8 cellular contexts compared by ENCODE assay signal in the genomic region with DNA sequence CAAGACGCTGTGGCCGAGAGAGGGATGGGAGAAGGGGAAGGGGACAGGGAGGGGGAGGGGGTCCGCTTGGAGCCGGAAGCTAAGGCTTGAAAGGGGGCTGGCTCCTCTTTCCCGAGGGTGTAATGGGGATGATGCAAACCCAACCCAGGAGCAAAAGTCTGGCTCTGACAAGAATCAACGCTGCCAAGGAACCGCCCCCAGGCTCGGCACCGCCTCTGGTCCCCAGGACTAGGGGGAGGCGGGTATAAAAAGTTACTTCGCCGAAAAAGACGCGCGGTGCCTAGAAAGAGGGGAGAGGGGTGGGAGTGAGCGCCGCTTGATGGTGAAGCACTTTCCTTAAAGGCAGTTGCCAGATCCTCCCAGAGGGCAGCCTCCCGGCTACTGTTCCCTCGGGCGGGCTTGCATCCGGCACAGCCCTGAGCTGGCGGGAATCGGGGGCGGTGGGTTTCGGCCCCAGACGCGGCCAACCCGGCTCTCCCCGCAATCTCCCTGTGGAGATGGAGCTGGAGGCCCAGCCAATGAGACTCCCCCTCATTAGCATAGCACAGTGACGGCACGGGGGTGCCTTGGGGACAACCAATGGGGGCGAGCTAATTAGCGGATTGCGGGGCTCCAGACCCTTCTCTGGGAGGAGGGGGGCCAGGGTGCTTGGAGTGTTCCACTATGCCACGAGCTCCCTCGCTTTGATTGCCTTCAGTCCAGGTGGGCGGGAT. TPM values are rescaled to one million over a fixed set of nuclear protein-coding genes. Genes with fewer than 3 reads are reported as not detected.
DNase-seq lines count a peak whose midpoint lies in the region; ATAC-seq, FAIRE-seq and TF ChIP-seq lines count a peak whose summit lies in the region.

A gene (minus strand): TSS at position 40 of the 713 bp plus-strand sequence. CDS start 131 bp downstream, outside the sequence.

- H3K4me3 Mint-ChIP-seq in T-cell = peak within 1 kb of the TSS; percentile 44 to 56 (median 48)

- ATAC-seq in T-cell (replicated peaks in 1 of 4) = peak in 3 of 4 experiments; percentile 19 to 48 (median 38)
- ATAC-seq in HG03025 (IDR thresholded peaks at IDR 0.05; ENCODE audit: low FRiP score, unreplicated experiment) = no peak

- peak; percentile 32 for TF ChIP-seq CTCF in D721Med (IDR thresholded peaks at IDR 0.05; ENCODE audit: insufficient read depth, missing control alignments)

- DNase-seq in D721Med (ENCODE audit: insufficient read length, low spot score) (peak; percentile 36), T-cell (no peak), fibroblast of gingiva (ENCODE audit: low read depth) (peak; percentile 41), urothelium cell line (ENCODE audit: low spot score) (peak; percentile 28)
- no peak for DNase-seq in activated CD4-positive, CD25-positive, alpha-beta regulatory T cell treated with anti-CD3 and anti-CD28 coated beads, Interleukin-2, amount 50 U/mL, for 72 hours

- WGBS in HUES64 = under 1% methylated on average over 37 of the region's 37 CpGs

- H3K27ac ChIP-seq in HUES64 (ENCODE audit: low read depth, low read length) (peak within 1 kb of the TSS; percentile 98), mucosa of rectum (ENCODE audit: low read depth in 2 of 2, low read length in 2 of 2) (peak within 1 kb of the TSS; percentile 25 to 48)

- H3K27me3 Mint-ChIP-seq in T-cell = peaks cover 36 to 46% of the 10 kb centered on the region in 2 donors

- H3K36me3 ChIP-seq in HUES64 (ENCODE audit: insufficient read depth, low read length) = peaks cover under 1% of the 10 kb centered on the region; the same call in 1 of the 2 replicates
- H3K36me3 ChIP-seq in mucosa of rectum (ENCODE audit: control insufficient read depth in 2 of 2, insufficient read depth in 2 of 2, low read length in 2 of 2) = no peaks in the 10 kb centered on the region

- FAIRE-seq in D721Med (lab: Jason Lieb, UNC) (no peak), urothelium cell line (lab: Jason Lieb, UNC) (no peak)

- no peak within 1 kb of the TSS for H3K27ac Mint-ChIP-seq in T-cell

- H3K4me1 ChIP-seq in HUES64 (ENCODE audit: insufficient read depth, low read length) (peaks cover 41% of the 10 kb centered on the region), mucosa of rectum (ENCODE audit: control insufficient read depth in 2 of 2, insufficient read depth in 2 of 2, low read length in 2 of 2) (no peaks in the 10 kb centered on the region)

- CTCF ChIA-PET in T-cell (lab: Charles Lee) = no interaction called here

- no peaks in the 10 kb centered on the region for H3K9me3 Mint-ChIP-seq in T-cell

- H3K4me1 Mint-ChIP-seq in T-cell = peaks cover 0 to 6% (median 4%) of the 10 kb centered on the region in 3 donors

- H3K4me3 ChIP-seq in HUES64 (ENCODE audit: low read length) = peak within 1 kb of the TSS; percentile 88
- H3K4me3 ChIP-seq in mucosa of rectum (ENCODE audit: low read length in 2 of 2) = peak within 1 kb of the TSS; percentile 64 to 68

- H3K36me3 Mint-ChIP-seq in T-cell = no peaks in the 10 kb centered on the region

- H3K9ac ChIP-seq in HUES64 (ENCODE audit: low read depth, low read length) (peak within 1 kb of the TSS; percentile 88), mucosa of rectum (ENCODE audit: low read depth in 1 of 2, low read length in 2 of 2) (peak within 1 kb of the TSS in 1 of 2 donors; percentile 57)

- H3K27me3 ChIP-seq in HUES64 (ENCODE audit: insufficient read depth, low read length) (no peaks in the 10 kb centered on the region), mucosa of rectum (ENCODE audit: control insufficient read depth in 2 of 2, insufficient read depth in 2 of 2, low read length in 2 of 2) (no peaks in the 10 kb centered on the region)

- POLR2A ChIA-PET in T-cell (lab: Charles Lee) = no interaction called here

- no peaks in the 10 kb centered on the region for H3K9me3 ChIP-seq in HUES64 (ENCODE audit: insufficient read depth, low read depth, low read length)
- no peaks in the 10 kb centered on the region for H3K9me3 ChIP-seq in mucosa of rectum (ENCODE audit: control insufficient read depth in 2 of 2, low read length in 2 of 2)

RNA-seq across cellular contexts. Expression of the gene that starts here (rescaled TPM):
- 3.5 TPM for polyA plus RNA-seq in HUES64 (2013, experiment 1 of 2)
- polyA plus RNA-seq in HUES64 (2013, experiment 2 of 2) = 4.6 TPM
- under 1 TPM in 1 of 5 donors, not detected in 4; 0.07 TPM for total RNA-seq in T-cell

Comparison
In these comparisons a context has a peak if more than half of its experiments do, and no peak if none do; other contexts are left out.
1. Peak in ATAC-seq in T-cell; RNA of the gene not detected or under 1 TPM.
2. DNase-seq: peak in D721Med (single experiment), fibroblast of gingiva (single experiment) and urothelium cell line (single experiment); none in T-cell (0 of 34) and activated CD4-positive, CD25-positive, alpha-beta regulatory T cell treated with anti-CD3 and anti-CD28 coated beads, Interleukin-2, amount 50 U/mL, for 72 hours (single experiment).